ENCODE assay signal across 8 cellular contexts in genomic region chr18:8603663-8604520, GRCh38. TPM values are rescaled to one million over a fixed set of nuclear protein-coding genes. Genes with fewer than 3 reads are reported as not detected.
DNase-seq lines count a peak whose midpoint lies in the region; ATAC-seq, FAIRE-seq and TF ChIP-seq lines count a peak whose summit lies in the region.
"Had no signal": no experiment of that assay in that cellular context is flagged by ENCODE, and none has a peak within 500 bp of the region (broad histone marks: within the 10 kb centered on the region; RNA-seq: fewer than 3 reads in every experiment).

No MANE protein-coding gene starts in this region.

- H3K4me2 ChIP-seq in neuronal stem cell (ENCODE audit: insufficient read depth, low read length, poor library complexity, severe bottlenecking) = no peak overlapping the region

- CTCF ChIA-PET in activated CD4-positive, alpha-beta memory T cell treated with anti-CD3 and anti-CD28 coated beads for 36 hours (lab: Charles Lee) = interaction anchor here (0.9 to 1.1 kb wide), 2 partner anchors 9 to 50 kb away, joined by 3 read pairs; no protein-coding TSS in a partner anchor
- CTCF ChIA-PET in GM10248 (lab: Yijun Ruan, JAX) = interaction anchor here (0.6 to 1.9 kb wide), 3 partner anchors 9 to 125 kb away, joined by 3 to 7 read pairs (median 3); no protein-coding TSS in a partner anchor

- H2AFZ ChIP-seq in neuronal stem cell (ENCODE audit: low read length) = peak overlapping the region; percentile 71

- peaks cover 0 to 12% (median 0%) of the 10 kb centered on the region in 3 experiments for H3K27me3 ChIP-seq in neuronal stem cell (ENCODE audit: control insufficient read depth in 3 of 3, insufficient read depth in 3 of 3, low read depth in 1 of 3, low read length in 3 of 3)

- H3K4me3 ChIP-seq in neuronal stem cell (ENCODE audit: low read length in 2 of 2) = no peak overlapping the region

- H3K4me1 Mint-ChIP-seq in activated CD4-positive, alpha-beta memory T cell treated with anti-CD3 and anti-CD28 coated beads for 36 hours (ENCODE audit: low read depth) = peaks cover 17% of the 10 kb centered on the region

- H4K8ac ChIP-seq in neuronal stem cell (ENCODE audit: low read depth, low read length) = no peak overlapping the region

- no peak overlapping the region for H3K27ac Mint-ChIP-seq in activated CD4-positive, alpha-beta memory T cell treated with anti-CD3 and anti-CD28 coated beads for 36 hours

- no peak overlapping the region for H2BK12ac ChIP-seq in neuronal stem cell (ENCODE audit: low read length)

- H3K14ac ChIP-seq in neuronal stem cell (ENCODE audit: low read length) = no peak overlapping the region

- intact Hi-C loops in activated CD4-positive, alpha-beta memory T cell treated with anti-CD3 and anti-CD28 coated beads for 36 hours (cut with micrococcal nuclease) = no loop called here

- H3K9me3 Mint-ChIP-seq in activated CD4-positive, alpha-beta memory T cell treated with anti-CD3 and anti-CD28 coated beads for 36 hours = no peaks in the 10 kb centered on the region

- H4K91ac ChIP-seq in neuronal stem cell (ENCODE audit: low read depth, low read length, poor library complexity) = no peak overlapping the region

- H3K36me3 ChIP-seq in neuronal stem cell (replicated peaks in 1 of 2; ENCODE audit: control insufficient read depth in 2 of 2, insufficient read depth in 2 of 2, low read length in 2 of 2) = no peaks in the 10 kb centered on the region

- no peak overlapping the region for H2BK5ac ChIP-seq in neuronal stem cell (ENCODE audit: low read length)

- no CpG with 5 or more reads among the region's 14 CpGs for WGBS in neuronal stem cell (ENCODE audit: extremely low coverage in 2 of 2, insufficient read length in 2 of 2, insufficient replicate concordance in 1 of 2), 2 donors

- H3K23ac ChIP-seq in neuronal stem cell (ENCODE audit: low read depth, low read length, poor library complexity) = no peak overlapping the region

- no peaks in the 10 kb centered on the region for H3K9me3 ChIP-seq in neuronal stem cell (replicated peaks in 1 of 2; ENCODE audit: control insufficient read depth in 2 of 2, insufficient read depth in 1 of 2, low read depth in 1 of 2, low read length in 2 of 2)

- DNase-seq in GM12892 (ENCODE audit: insufficient read length) = no peak
- no peak for DNase-seq in activated CD4-positive, alpha-beta memory T cell treated with anti-CD3 and anti-CD28 coated beads for 36 hours
- no peak for DNase-seq in neuronal stem cell (ENCODE audit: low spot score)
- no peak for DNase-seq in UCSD-AML1 (lab: John Stamatoyannopoulos, UW; ENCODE audit: unreplicated experiment)
- no peak for DNase-seq in GM10248 (ENCODE audit: extremely low spot score)
- DNase-seq in NCI-H2196 treated with DMSO at 0.1 percent for 48 hours (lab: John Stamatoyannopoulos, UW; ENCODE audit: unreplicated experiment) = no peak
- DNase-seq: mesendoderm had no signal

- no peak overlapping the region for H3K27ac ChIP-seq in neuronal stem cell (replicated peaks; ENCODE audit: low read length)

- H2BK15ac ChIP-seq in neuronal stem cell (ENCODE audit: low read length) = no peak overlapping the region

- no peak overlapping the region for H2BK120ac ChIP-seq in neuronal stem cell (ENCODE audit: low read depth, low read length)

- no peak for TF ChIP-seq POLR2A in GM12892 (IDR thresholded peaks at IDR 0.05; ENCODE audit: low read depth, low read length)

- TF ChIP-seq CTCF in GM10248 (IDR thresholded peaks at IDR 0.05; ENCODE audit: control extremely low read depth, extremely low read depth, low read depth, missing control alignments) = no peak

- H3K4ac ChIP-seq in neuronal stem cell (ENCODE audit: low read length) = no peak overlapping the region

- H3K36me3 Mint-ChIP-seq in activated CD4-positive, alpha-beta memory T cell treated with anti-CD3 and anti-CD28 coated beads for 36 hours = no peaks in the 10 kb centered on the region

- peak overlapping the region; percentile 51 for H3K4me3 Mint-ChIP-seq in activated CD4-positive, alpha-beta memory T cell treated with anti-CD3 and anti-CD28 coated beads for 36 hours

- peaks cover 14% of the 10 kb centered on the region for H3K27me3 Mint-ChIP-seq in activated CD4-positive, alpha-beta memory T cell treated with anti-CD3 and anti-CD28 coated beads for 36 hours

- peak; percentile 80 for FAIRE-seq in GM12892 (lab: Jason Lieb, UNC)

- no peak overlapping the region for H3K18ac ChIP-seq in neuronal stem cell (ENCODE audit: low read length)

- no peak overlapping the region for H2AK5ac ChIP-seq in neuronal stem cell (ENCODE audit: low read depth, low read length)

- POLR2A ChIA-PET in activated CD4-positive, alpha-beta memory T cell treated with anti-CD3 and anti-CD28 coated beads for 36 hours (lab: Charles Lee) = interaction anchor here (0.6 kb wide), 1 partner anchor 10 kb away, joined by 3 read pairs; no protein-coding TSS in a partner anchor
- POLR2A ChIA-PET in GM10248 (lab: Yijun Ruan, JAX) = no interaction called here

- H3K9ac ChIP-seq in neuronal stem cell (ENCODE audit: low read depth, low read length, poor library complexity) = no peak overlapping the region

- no peaks in the 10 kb centered on the region for H3K79me1 ChIP-seq in neuronal stem cell (ENCODE audit: low read depth, low read length)

- ATAC-seq in HG03342 (IDR thresholded peaks at IDR 0.05; ENCODE audit: unreplicated experiment) = peak; percentile 32

- H3K4me1 ChIP-seq in neuronal stem cell (ENCODE audit: control insufficient read depth in 2 of 2, insufficient read depth in 1 of 2, low read depth in 1 of 2, low read length in 2 of 2) = no peaks in the 10 kb centered on the region

RNA-seq across cellular contexts. Expression of gene RAB12, which starts 5.3 kb away (rescaled TPM):
- polyA plus RNA-seq in GM12892 (2012; ENCODE audit: missing spikeins) = 14.6 TPM
- 10 to 100 TPM in 1 of 2 experiments, 1 to 10 TPM in 1; 9.4 to 10.1 TPM for total RNA-seq in activated CD4-positive, alpha-beta memory T cell treated with anti-CD3 and anti-CD28 coated beads for 36 hours
- 28.5 TPM for polyA plus RNA-seq in neuronal stem cell (2013, experiment 1 of 2)
- polyA plus RNA-seq in neuronal stem cell (2013, experiment 2 of 2) = 28.9 TPM
